Comparison of ENCODE assay signal across 6 cellular contexts in the genomic region with DNA sequence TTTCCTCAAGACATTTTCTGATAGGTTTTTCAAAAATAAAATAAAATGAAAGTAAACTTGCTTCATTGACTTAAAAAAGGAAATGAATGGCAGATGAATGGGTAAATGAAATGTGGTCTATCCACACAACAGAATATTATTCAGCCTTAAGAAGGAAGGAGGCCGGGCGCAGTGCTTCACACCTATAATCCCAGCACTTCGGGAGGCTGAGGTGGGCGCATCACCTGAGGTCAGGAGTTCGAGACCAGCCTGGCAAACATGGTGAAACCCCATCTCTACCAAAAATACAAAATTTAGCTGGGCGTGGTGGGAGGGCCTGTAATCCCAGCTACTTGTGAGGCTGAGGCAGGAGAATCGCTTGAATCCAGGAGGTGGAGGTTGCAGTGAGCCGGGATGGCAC. TPM values are rescaled to one million over a fixed set of nuclear protein-coding genes. Genes with fewer than 3 reads are reported as not detected.
"Had no signal": no experiment of that assay in that cellular context is flagged by ENCODE, and none has a peak within 500 bp of the region (broad histone marks: within the 10 kb centered on the region; RNA-seq: fewer than 3 reads in every experiment).

No MANE protein-coding gene starts in this region.

RNA-seq across cellular contexts. Expression of a gene that starts 3.7 kb away (rescaled TPM):
- total RNA-seq: GM23248, H4, HepG2, HFFc6, HT1080 had no signal
- polyA plus RNA-seq: GM23248, HepG2, IgD-negative memory B cell had no signal
